9 cellular contexts compared by ENCODE assay signal in the genomic region with DNA sequence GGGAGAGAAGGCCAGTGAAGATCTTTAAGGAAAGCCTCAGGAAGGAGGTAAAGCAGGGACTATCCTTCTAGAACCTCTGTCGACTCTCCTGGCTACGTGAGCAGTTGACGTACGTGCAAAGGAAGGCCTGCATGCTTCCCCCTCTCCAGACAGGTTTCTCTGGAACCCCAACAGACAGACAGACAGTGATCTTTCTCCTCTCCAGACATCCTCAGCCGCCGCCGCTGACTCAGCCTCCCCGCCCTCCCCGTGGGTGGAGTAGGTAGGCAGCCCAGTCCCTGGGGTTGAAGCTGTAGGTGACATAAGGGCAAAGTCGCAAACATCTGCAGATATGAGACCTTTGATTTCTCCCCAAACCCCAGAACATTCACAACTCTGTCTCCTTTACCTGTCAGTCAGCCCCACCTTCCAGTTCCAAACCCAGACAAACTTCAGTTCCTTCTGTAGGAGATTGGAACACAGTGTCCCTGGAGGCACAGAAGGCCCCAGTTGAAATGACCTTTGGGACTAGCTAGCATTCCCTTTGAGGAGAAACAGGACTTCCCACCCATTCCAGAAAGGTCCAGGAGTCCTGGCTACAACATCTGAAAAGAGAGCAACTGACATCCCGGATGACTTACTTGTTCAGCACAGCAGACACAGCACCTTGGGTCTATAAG.
DNase-seq lines count a peak whose midpoint lies in the region; ATAC-seq and TF ChIP-seq lines count a peak whose summit lies in the region.
"Had no signal": no experiment of that assay in that cellular context is flagged by ENCODE, and none has a peak within 500 bp of the region (broad histone marks: within the 10 kb centered on the region; RNA-seq: fewer than 3 reads in every experiment).

No MANE protein-coding gene starts in this region.

- no peak overlapping the region for H3K27ac ChIP-seq in CD4-positive, alpha-beta T cell (ENCODE audit: low read depth, low read length)
- H3K27ac ChIP-seq in trophoblast cell (ENCODE audit: low read depth, low read length): peak overlapping the region; percentile 68
- H3K27ac ChIP-seq: pancreas had no signal

- no peak for TF ChIP-seq CTCF in CD4-positive, alpha-beta T cell (IDR thresholded peaks at IDR 0.05)

- ATAC-seq in CD4-positive, alpha-beta T cell (ENCODE audit: poor library complexity): peak; percentile 94
- ATAC-seq in activated CD4-positive, CD25-positive, alpha-beta regulatory T cell treated with anti-CD3 and anti-CD28 coated beads, Interleukin-2, amount 50 U/mL, for 24 hours: peak; percentile 83
- ATAC-seq in GM21367 (IDR thresholded peaks at IDR 0.05; ENCODE audit: unreplicated experiment): no peak
- ATAC-seq in GM18868 (IDR thresholded peaks at IDR 0.05; ENCODE audit: unreplicated experiment): no peak
- no peak for ATAC-seq in HG03108 (IDR thresholded peaks at IDR 0.05; ENCODE audit: unreplicated experiment)
- ATAC-seq: pancreas had no signal

- H3K27me3 ChIP-seq in CD4-positive, alpha-beta T cell (ENCODE audit: control insufficient read depth, insufficient read depth, low read length): no peaks in the 10 kb centered on the region
- no peaks in the 10 kb centered on the region for H3K27me3 ChIP-seq in trophoblast cell (ENCODE audit: insufficient read depth, low read length)
- H3K27me3 ChIP-seq: pancreas had no signal

- POLR2A ChIA-PET in CD4-positive, alpha-beta T cell (lab: Charles Lee): interaction anchor here (1.2 kb wide), 1 partner anchor 9 kb away, joined by 3 read pairs; no protein-coding TSS in a partner anchor

- H3K4ac ChIP-seq in trophoblast cell (ENCODE audit: low read depth, low read length): peak overlapping the region; percentile 53

- peaks cover 49% of the 10 kb centered on the region for H3K4me1 Mint-ChIP-seq in CD4-positive, alpha-beta T cell (ENCODE audit: low read depth)
- H3K4me1 Mint-ChIP-seq in activated naive CD8-positive, alpha-beta T cell treated with anti-CD3 and anti-CD28 coated beads for 36 hours: peaks cover 31% of the 10 kb centered on the region

- H3K4me3 ChIP-seq in trophoblast cell (ENCODE audit: low read depth, low read length): no peak overlapping the region
- H3K4me3 ChIP-seq: pancreas had no signal

- peak overlapping the region; percentile 61 for H3K27ac Mint-ChIP-seq in CD4-positive, alpha-beta T cell
- H3K27ac Mint-ChIP-seq in activated naive CD8-positive, alpha-beta T cell treated with anti-CD3 and anti-CD28 coated beads for 36 hours: no peak overlapping the region

- no peaks in the 10 kb centered on the region for H3K36me3 ChIP-seq in trophoblast cell (ENCODE audit: control insufficient read depth in 1 of 2, insufficient read depth in 2 of 2, low read length in 2 of 2)
- H3K36me3 ChIP-seq: pancreas had no signal

- no peaks in the 10 kb centered on the region for H3K79me2 ChIP-seq in trophoblast cell (ENCODE audit: control insufficient read depth, insufficient read depth, low read length, poor library complexity)

- H3K23ac ChIP-seq in trophoblast cell (ENCODE audit: low read length): no peak overlapping the region

- H3K79me1 ChIP-seq in trophoblast cell (ENCODE audit: low read length): peaks cover 9% of the 10 kb centered on the region

- DNase-seq in CD4-positive, alpha-beta T cell: peak; percentile 23 to 87 (median 69)
- peak; percentile 26 for DNase-seq in activated naive CD8-positive, alpha-beta T cell treated with anti-CD3 and anti-CD28 coated beads for 36 hours
- DNase-seq in trophoblast cell (peak; percentile 43 to 64), AML-193 (lab: John Stamatoyannopoulos, UW) (no peak)

- peak overlapping the region; percentile 45 for H2AK5ac ChIP-seq in trophoblast cell (ENCODE audit: low read length)

- peak overlapping the region; percentile 54 for H3K18ac ChIP-seq in trophoblast cell (ENCODE audit: low read length)

- H3K9me3 ChIP-seq in CD4-positive, alpha-beta T cell (ENCODE audit: control insufficient read depth, low read length): no peaks in the 10 kb centered on the region
- no peaks in the 10 kb centered on the region for H3K9me3 ChIP-seq in trophoblast cell (ENCODE audit: insufficient read depth, low read depth, low read length)
- H3K9me3 ChIP-seq: pancreas had no signal

- peak overlapping the region; percentile 87 for H2BK12ac ChIP-seq in trophoblast cell (ENCODE audit: low read length)

- no peak overlapping the region for H4K12ac ChIP-seq in trophoblast cell (ENCODE audit: low read depth, low read length)

- H3K9me3 Mint-ChIP-seq in CD4-positive, alpha-beta T cell: no peaks in the 10 kb centered on the region
- no peaks in the 10 kb centered on the region for H3K9me3 Mint-ChIP-seq in activated naive CD8-positive, alpha-beta T cell treated with anti-CD3 and anti-CD28 coated beads for 36 hours

- no peak overlapping the region for H3K9ac ChIP-seq in trophoblast cell (ENCODE audit: low read length)

- H4K91ac ChIP-seq in trophoblast cell (ENCODE audit: low read depth, low read length): peak overlapping the region; percentile 96

- H3K4me2 ChIP-seq in trophoblast cell (ENCODE audit: low read length): no peak overlapping the region

- H3K27me3 Mint-ChIP-seq in CD4-positive, alpha-beta T cell: no peaks in the 10 kb centered on the region
- peaks cover 6% of the 10 kb centered on the region for H3K27me3 Mint-ChIP-seq in activated naive CD8-positive, alpha-beta T cell treated with anti-CD3 and anti-CD28 coated beads for 36 hours

- peak overlapping the region; percentile 47 for H3K14ac ChIP-seq in trophoblast cell (ENCODE audit: low read length)

- intact Hi-C loops in CD4-positive, alpha-beta T cell (cut with DNase I, micrococcal nuclease): loop anchor here in 1 of 2 experiments (5.0 kb wide), 1 partner anchor 38 kb away; no protein-coding TSS in a partner anchor

- H2AFZ ChIP-seq in trophoblast cell (ENCODE audit: insufficient read depth, low read length, poor library complexity): peak overlapping the region; percentile 23

- H3K4me3 Mint-ChIP-seq in CD4-positive, alpha-beta T cell: no peak overlapping the region
- H3K4me3 Mint-ChIP-seq in activated naive CD8-positive, alpha-beta T cell treated with anti-CD3 and anti-CD28 coated beads for 36 hours: no peak overlapping the region

- H2BK120ac ChIP-seq in trophoblast cell (ENCODE audit: insufficient read depth, low read length, poor library complexity): peak overlapping the region; percentile 73

- H3K4me1 ChIP-seq in trophoblast cell (ENCODE audit: control insufficient read depth in 1 of 2, insufficient read depth in 2 of 2, low read length in 2 of 2): peaks cover 16 to 18% of the 10 kb centered on the region in 2 experiments

- WGBS in trophoblast cell (ENCODE audit: extremely low coverage, insufficient coverage, insufficient read length): no CpG with 5 or more reads among the region's 11 CpGs

- H4K8ac ChIP-seq in trophoblast cell (ENCODE audit: low read depth, low read length): peak overlapping the region; percentile 67

- peak overlapping the region; percentile 76 for H2BK5ac ChIP-seq in trophoblast cell (ENCODE audit: low read depth, low read length, poor library complexity)

- H3K36me3 Mint-ChIP-seq in CD4-positive, alpha-beta T cell (ENCODE audit: low read depth): no peaks in the 10 kb centered on the region
- H3K36me3 Mint-ChIP-seq in activated naive CD8-positive, alpha-beta T cell treated with anti-CD3 and anti-CD28 coated beads for 36 hours: no peaks in the 10 kb centered on the region

- CTCF ChIA-PET in CD4-positive, alpha-beta T cell (lab: Charles Lee): no interaction called here

Comparison
In these comparisons a context has a peak if more than half of its experiments do, and no peak if none do; other contexts are left out.
1. ATAC-seq: peak in CD4-positive, alpha-beta T cell (single experiment) and activated CD4-positive, CD25-positive, alpha-beta regulatory T cell treated with anti-CD3 and anti-CD28 coated beads, Interleukin-2, amount 50 U/mL, for 24 hours (2 of 2); none in GM21367 (single experiment), GM18868 (single experiment) and HG03108 (single experiment).
2. DNase-seq: peak in CD4-positive, alpha-beta T cell (10 of 10), activated naive CD8-positive, alpha-beta T cell treated with anti-CD3 and anti-CD28 coated beads for 36 hours (single experiment) and trophoblast cell (2 of 2); none in AML-193 (0 of 2).